10 cellular contexts compared by ENCODE assay signal in genomic region chr5:119028575-119028974, GRCh38.
"Had no signal": no experiment of that assay in that cellular context is flagged by ENCODE, and none has a peak within 500 bp of the region (broad histone marks: within the 10 kb centered on the region; RNA-seq: fewer than 3 reads in every experiment).

No MANE protein-coding gene starts in this region.

- H3K36me3 ChIP-seq: adrenal gland, cardiac muscle cell, gastroesophageal sphincter, heart right ventricle, thyroid gland had no signal

- H3K27me3 ChIP-seq: adrenal gland, cardiac muscle cell, dorsolateral prefrontal cortex, gastroesophageal sphincter, heart right ventricle, thyroid gland had no signal

- H3K27ac ChIP-seq: adrenal gland, cardiac muscle cell, dorsolateral prefrontal cortex, gastroesophageal sphincter, heart right ventricle, thyroid gland had no signal

- DNase-seq: activated naive CD4-positive, alpha-beta T cell treated with anti-CD3 and anti-CD28 coated beads, Interleukin-2, amount 10 ng/mL, durations not matched to agents 7 days and 5 days; adrenal gland; dorsolateral prefrontal cortex; erythroblast; heart right ventricle; stimulated activated CD4-positive, alpha-beta T cell treated with anti-CD3 and anti-CD28 coated beads, Interleukin-2, amount 100 ng/mL, for 24 hours; thyroid gland had no signal

- H3K4me3 ChIP-seq: adrenal gland, cardiac muscle cell, dorsolateral prefrontal cortex, gastroesophageal sphincter, heart right ventricle, thyroid gland had no signal

- ATAC-seq: activated CD4-positive, CD25-positive, alpha-beta regulatory T cell treated with anti-CD3 and anti-CD28 coated beads, Interleukin-2, amount 50 U/mL, for 24 hours; gastroesophageal sphincter; heart right ventricle had no signal

- H3K9me3 ChIP-seq: adrenal gland, thyroid gland had no signal
